ENCODE assay signal across 1 cellular context in the genomic region with DNA sequence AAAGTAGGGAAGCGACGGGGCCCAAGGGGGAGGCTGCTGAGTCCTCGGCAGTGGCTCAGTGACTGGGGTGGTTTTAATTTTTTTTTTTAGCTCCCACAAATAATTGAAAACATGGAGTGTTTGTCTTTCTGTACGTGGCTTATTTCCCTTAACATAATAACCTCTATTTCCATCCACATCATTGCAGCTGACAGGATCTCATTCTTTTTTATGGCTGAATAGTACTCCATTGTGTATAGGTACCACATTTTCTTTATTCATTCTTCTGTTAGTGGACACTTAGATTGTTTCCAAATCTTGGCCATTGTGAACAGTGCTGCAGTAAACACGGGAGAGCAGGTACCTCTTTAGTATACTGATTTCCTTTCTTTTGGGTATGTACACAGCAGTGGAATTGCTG.
TF ChIP-seq lines count a peak whose summit lies in the region.

No MANE protein-coding gene starts in this region.

TF ChIP-seq in GM12878, 131 proteins besides CTCF, POLR2A, EP300 and RAD21 (continued from another document):
- TF ChIP-seq, protein P1, sequence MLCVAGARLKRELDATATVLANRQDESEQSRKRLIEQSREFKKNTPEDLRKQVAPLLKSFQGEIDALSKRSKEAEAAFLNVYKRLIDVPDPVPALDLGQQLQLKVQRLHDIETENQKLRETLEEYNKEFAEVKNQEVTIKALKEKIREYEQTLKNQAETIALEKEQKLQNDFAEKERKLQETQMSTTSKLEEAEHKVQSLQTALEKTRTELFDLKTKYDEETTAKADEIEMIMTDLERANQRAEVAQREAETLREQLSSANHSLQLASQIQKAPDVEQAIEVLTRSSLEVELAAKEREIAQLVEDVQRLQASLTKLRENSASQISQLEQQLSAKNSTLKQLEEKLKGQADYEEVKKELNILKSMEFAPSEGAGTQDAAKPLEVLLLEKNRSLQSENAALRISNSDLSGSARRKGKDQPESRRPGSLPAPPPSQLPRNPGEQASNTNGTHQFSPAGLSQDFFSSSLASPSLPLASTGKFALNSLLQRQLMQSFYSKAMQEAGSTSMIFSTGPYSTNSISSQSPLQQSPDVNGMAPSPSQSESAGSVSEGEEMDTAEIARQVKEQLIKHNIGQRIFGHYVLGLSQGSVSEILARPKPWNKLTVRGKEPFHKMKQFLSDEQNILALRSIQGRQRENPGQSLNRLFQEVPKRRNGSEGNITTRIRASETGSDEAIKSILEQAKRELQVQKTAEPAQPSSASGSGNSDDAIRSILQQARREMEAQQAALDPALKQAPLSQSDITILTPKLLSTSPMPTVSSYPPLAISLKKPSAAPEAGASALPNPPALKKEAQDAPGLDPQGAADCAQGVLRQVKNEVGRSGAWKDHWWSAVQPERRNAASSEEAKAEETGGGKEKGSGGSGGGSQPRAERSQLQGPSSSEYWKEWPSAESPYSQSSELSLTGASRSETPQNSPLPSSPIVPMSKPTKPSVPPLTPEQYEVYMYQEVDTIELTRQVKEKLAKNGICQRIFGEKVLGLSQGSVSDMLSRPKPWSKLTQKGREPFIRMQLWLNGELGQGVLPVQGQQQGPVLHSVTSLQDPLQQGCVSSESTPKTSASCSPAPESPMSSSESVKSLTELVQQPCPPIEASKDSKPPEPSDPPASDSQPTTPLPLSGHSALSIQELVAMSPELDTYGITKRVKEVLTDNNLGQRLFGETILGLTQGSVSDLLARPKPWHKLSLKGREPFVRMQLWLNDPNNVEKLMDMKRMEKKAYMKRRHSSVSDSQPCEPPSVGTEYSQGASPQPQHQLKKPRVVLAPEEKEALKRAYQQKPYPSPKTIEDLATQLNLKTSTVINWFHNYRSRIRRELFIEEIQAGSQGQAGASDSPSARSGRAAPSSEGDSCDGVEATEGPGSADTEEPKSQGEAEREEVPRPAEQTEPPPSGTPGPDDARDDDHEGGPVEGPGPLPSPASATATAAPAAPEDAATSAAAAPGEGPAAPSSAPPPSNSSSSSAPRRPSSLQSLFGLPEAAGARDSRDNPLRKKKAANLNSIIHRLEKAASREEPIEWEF (IDR thresholded peaks at IDR 0.05; ENCODE audit: insufficient replicate concordance, low read depth, low read length) = no peak
- TF ChIP-seq ASH2L (IDR thresholded peaks at IDR 0.05; ENCODE audit: borderline replicate concordance, low read depth) (no peak), FOS (IDR thresholded peaks at IDR 0.05; ENCODE audit: borderline replicate concordance, extremely low read depth, insufficient read length) (no peak), BHLHE40 (IDR thresholded peaks at IDR 0.05; ENCODE audit: borderline replicate concordance in 1 of 2, low read depth in 2 of 2, low read length in 1 of 2) (no peak), HCFC1 (IDR thresholded peaks at IDR 0.05; ENCODE audit: low read length) (no peak), TBL1XR1 (IDR thresholded peaks at IDR 0.05; ENCODE audit: low read depth, low read length) (no peak), MEF2B (IDR thresholded peaks at IDR 0.05; ENCODE audit: partially characterized antibody, poor library complexity, severe bottlenecking) (no peak)
- TF ChIP-seq, protein P2, sequence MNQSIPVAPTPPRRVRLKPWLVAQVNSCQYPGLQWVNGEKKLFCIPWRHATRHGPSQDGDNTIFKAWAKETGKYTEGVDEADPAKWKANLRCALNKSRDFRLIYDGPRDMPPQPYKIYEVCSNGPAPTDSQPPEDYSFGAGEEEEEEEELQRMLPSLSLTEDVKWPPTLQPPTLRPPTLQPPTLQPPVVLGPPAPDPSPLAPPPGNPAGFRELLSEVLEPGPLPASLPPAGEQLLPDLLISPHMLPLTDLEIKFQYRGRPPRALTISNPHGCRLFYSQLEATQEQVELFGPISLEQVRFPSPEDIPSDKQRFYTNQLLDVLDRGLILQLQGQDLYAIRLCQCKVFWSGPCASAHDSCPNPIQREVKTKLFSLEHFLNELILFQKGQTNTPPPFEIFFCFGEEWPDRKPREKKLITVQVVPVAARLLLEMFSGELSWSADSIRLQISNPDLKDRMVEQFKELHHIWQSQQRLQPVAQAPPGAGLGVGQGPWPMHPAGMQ (IDR thresholded peaks at IDR 0.05; ENCODE audit: borderline replicate concordance) = no peak
- TF ChIP-seq, protein P3, sequence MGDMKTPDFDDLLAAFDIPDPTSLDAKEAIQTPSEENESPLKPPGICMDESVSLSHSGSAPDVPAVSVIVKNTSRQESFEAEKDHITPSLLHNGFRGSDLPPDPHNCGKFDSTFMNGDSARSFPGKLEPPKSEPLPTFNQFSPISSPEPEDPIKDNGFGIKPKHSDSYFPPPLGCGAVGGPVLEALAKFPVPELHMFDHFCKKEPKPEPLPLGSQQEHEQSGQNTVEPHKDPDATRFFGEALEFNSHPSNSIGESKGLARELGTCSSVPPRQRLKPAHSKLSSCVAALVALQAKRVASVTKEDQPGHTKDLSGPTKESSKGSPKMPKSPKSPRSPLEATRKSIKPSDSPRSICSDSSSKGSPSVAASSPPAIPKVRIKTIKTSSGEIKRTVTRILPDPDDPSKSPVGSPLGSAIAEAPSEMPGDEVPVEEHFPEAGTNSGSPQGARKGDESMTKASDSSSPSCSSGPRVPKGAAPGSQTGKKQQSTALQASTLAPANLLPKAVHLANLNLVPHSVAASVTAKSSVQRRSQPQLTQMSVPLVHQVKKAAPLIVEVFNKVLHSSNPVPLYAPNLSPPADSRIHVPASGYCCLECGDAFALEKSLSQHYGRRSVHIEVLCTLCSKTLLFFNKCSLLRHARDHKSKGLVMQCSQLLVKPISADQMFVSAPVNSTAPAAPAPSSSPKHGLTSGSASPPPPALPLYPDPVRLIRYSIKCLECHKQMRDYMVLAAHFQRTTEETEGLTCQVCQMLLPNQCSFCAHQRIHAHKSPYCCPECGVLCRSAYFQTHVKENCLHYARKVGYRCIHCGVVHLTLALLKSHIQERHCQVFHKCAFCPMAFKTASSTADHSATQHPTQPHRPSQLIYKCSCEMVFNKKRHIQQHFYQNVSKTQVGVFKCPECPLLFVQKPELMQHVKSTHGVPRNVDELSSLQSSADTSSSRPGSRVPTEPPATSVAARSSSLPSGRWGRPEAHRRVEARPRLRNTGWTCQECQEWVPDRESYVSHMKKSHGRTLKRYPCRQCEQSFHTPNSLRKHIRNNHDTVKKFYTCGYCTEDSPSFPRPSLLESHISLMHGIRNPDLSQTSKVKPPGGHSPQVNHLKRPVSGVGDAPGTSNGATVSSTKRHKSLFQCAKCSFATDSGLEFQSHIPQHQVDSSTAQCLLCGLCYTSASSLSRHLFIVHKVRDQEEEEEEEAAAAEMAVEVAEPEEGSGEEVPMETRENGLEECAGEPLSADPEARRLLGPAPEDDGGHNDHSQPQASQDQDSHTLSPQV (IDR thresholded peaks at IDR 0.05) = no peak
- TF ChIP-seq, protein P4, sequence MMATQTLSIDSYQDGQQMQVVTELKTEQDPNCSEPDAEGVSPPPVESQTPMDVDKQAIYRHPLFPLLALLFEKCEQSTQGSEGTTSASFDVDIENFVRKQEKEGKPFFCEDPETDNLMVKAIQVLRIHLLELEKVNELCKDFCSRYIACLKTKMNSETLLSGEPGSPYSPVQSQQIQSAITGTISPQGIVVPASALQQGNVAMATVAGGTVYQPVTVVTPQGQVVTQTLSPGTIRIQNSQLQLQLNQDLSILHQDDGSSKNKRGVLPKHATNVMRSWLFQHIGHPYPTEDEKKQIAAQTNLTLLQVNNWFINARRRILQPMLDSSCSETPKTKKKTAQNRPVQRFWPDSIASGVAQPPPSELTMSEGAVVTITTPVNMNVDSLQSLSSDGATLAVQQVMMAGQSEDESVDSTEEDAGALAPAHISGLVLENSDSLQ (IDR thresholded peaks at IDR 0.05) = no peak
